14 cellular contexts compared by ENCODE assay signal in the genomic region with DNA sequence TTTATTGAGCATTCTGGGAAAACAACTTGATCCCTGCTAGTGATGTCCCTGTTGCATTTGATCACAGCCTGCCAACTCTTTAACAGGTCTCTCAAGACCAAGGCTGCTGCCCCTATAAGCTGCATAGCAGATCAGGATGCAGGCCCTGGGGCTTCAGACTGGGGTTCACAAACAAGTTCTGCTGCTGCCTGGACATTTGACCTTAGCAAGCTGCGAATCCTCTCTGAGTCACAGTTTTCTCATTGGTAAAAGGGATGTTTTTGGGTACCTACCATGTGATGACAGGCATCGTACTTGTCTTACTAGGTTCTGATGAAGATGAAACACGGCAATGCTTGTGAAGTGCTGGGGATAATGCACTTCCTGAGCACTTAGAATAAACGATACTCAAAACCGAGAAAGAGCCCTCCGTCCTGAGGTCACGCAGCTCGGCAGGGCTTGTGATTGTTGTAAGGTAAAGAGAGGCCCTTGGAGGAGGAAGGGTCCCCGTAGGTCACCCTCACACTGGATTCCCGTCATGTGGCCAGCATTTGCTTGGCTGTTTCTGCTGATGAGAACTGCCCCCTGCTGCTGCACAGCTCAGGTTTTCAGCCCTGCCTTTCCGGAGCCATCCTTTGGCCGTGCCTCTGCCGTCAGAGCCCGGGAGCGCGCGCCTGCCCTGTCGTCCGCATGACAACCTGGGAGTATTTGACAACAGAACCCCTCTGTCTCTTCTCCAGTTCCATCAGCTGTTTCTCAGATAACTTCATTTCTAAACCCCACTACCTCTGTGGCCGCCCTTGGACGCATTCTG. TPM values are rescaled to one million over a fixed set of nuclear protein-coding genes. Genes with fewer than 3 reads are reported as not detected.
A peak's percentile ranks its signal among the peaks of the same experiment; 100 is the strongest.
DNase-seq lines count a peak whose midpoint lies in the region; ATAC-seq, FAIRE-seq and TF ChIP-seq lines count a peak whose summit lies in the region.
"Had no signal": no experiment of that assay in that cellular context is flagged by ENCODE, and none has a peak within 500 bp of the region (broad histone marks: within the 10 kb centered on the region; RNA-seq: fewer than 3 reads in every experiment).

No MANE protein-coding gene starts in this region.

- no peaks in the 10 kb centered on the region for H3K27me3 ChIP-seq in GM23338 (ENCODE audit: insufficient read depth)
- no peaks in the 10 kb centered on the region for H3K27me3 ChIP-seq in keratinocyte (ENCODE audit: control insufficient read depth, extremely low read depth, insufficient read depth, low read length)
- H3K27me3 ChIP-seq in sigmoid colon = no peaks in the 10 kb centered on the region
- no peaks in the 10 kb centered on the region for H3K27me3 ChIP-seq in Karpas-422 (ENCODE audit: low read length)

- no peaks in the 10 kb centered on the region for H3K79me2 ChIP-seq in GM23338 (replicated peaks; ENCODE audit: insufficient read depth)
- H3K79me2 ChIP-seq in keratinocyte (ENCODE audit: control insufficient read depth, insufficient read depth, low read length) = peaks cover 3% of the 10 kb centered on the region
- H3K79me2 ChIP-seq in Karpas-422 (ENCODE audit: low read length) = no peaks in the 10 kb centered on the region

- POLR2A ChIA-PET in T-cell (lab: Charles Lee) = no interaction called here

- no peaks in the 10 kb centered on the region for H3F3A ChIP-seq in GM23338 (replicated peaks; ENCODE audit: low read depth)

- no peak overlapping the region for H3K4me3 ChIP-seq in GM23338
- no peak overlapping the region for H3K4me3 ChIP-seq in keratinocyte (ENCODE audit: control insufficient read depth in 2 of 3, extremely low read depth in 1 of 3, insufficient read depth in 2 of 3, low read depth in 1 of 3, low read length in 3 of 3)
- no peak overlapping the region for H3K4me3 ChIP-seq in sigmoid colon
- H3K4me3 ChIP-seq in Karpas-422 (ENCODE audit: low read length) = no peak overlapping the region

- H3K4me1 ChIP-seq in GM23338 (ENCODE audit: insufficient read depth) = no peaks in the 10 kb centered on the region
- peaks cover 49% of the 10 kb centered on the region for H3K4me1 ChIP-seq in keratinocyte (ENCODE audit: control insufficient read depth, extremely low read depth, insufficient read depth, low read length)
- H3K4me1 ChIP-seq in sigmoid colon = peaks cover 0 to 20% (median 13%) of the 10 kb centered on the region in 4 donors
- H3K4me1 ChIP-seq in Karpas-422 (ENCODE audit: low read length) = no peaks in the 10 kb centered on the region

- no peaks in the 10 kb centered on the region for H3K9me1 ChIP-seq in keratinocyte (ENCODE audit: control insufficient read depth, extremely low read depth, insufficient read depth, low read length)

- no peak overlapping the region for H2AFZ ChIP-seq in GM23338
- H2AFZ ChIP-seq in keratinocyte (ENCODE audit: control insufficient read depth, low read length) = no peak overlapping the region
- no peak overlapping the region for H2AFZ ChIP-seq in Karpas-422 (ENCODE audit: low read length)

- WGBS in sigmoid colon, 2 donors = 71 to 88% methylated on average over 21 of the region's 21 CpGs

- H3K9me2 ChIP-seq in GM23338 (ENCODE audit: insufficient read depth) = no peaks in the 10 kb centered on the region
- no peaks in the 10 kb centered on the region for H3K9me2 ChIP-seq in Karpas-422 (replicated peaks; ENCODE audit: insufficient read depth, low read length)

- no peaks in the 10 kb centered on the region for H3K36me3 Mint-ChIP-seq in GM23338 (ENCODE audit: low read depth)
- peaks cover 5% of the 10 kb centered on the region for H3K36me3 Mint-ChIP-seq in brain
- H3K36me3 Mint-ChIP-seq in T-cell = peaks cover 3% of the 10 kb centered on the region

- DNase-seq in GM23338 (ENCODE audit: low spot score) (no peak), keratinocyte (ENCODE audit: low read depth, low spot score) (no peak), sigmoid colon (no peak), T-cell (no peak), Karpas-422 (no peak)
- DNase-seq in activated CD4-positive, alpha-beta T cell treated with anti-CD3 and anti-CD28 coated beads, Interleukin-2, amount 50 U/mL, for 4 hours = no peak
- DNase-seq: activated T-cell treated with anti-CD3 and anti-CD28 coated beads for 4 hours; effector memory CD8-positive, alpha-beta T cell; hypothalamus; NCI-H1105; NCI-H69; WERI-Rb-1 had no signal

- H3K27ac ChIP-seq in GM23338 (ENCODE audit: low read depth) (no peak overlapping the region), keratinocyte (ENCODE audit: control insufficient read depth, insufficient read depth, low read length) (peak overlapping the region; percentile 86), sigmoid colon (peak overlapping the region in 3 of 4 donors; percentile 10 to 48 (median 17)), Karpas-422 (ENCODE audit: low read length) (no peak overlapping the region)
- H3K27ac ChIP-seq: WERI-Rb-1 had no signal

- intact Hi-C loops in sigmoid colon (cut with DNase I) = no loop called here

- peaks cover 14% of the 10 kb centered on the region for H3K4me1 Mint-ChIP-seq in GM23338
- peaks cover 47% of the 10 kb centered on the region for H3K4me1 Mint-ChIP-seq in brain
- H3K4me1 Mint-ChIP-seq in T-cell = peaks cover 14 to 17% (median 15%) of the 10 kb centered on the region in 3 donors

- no peak for TF ChIP-seq EP300 in sigmoid colon (IDR thresholded peaks at IDR 0.05)

- H3K27me3 Mint-ChIP-seq in GM23338 (ENCODE audit: insufficient read depth, low read depth, poor library complexity) (peaks cover 13% of the 10 kb centered on the region), brain (no peaks in the 10 kb centered on the region), T-cell (peaks cover 15 to 23% of the 10 kb centered on the region in 2 donors)

- dilution Hi-C loops in keratinocyte (cut with MboI; ENCODE audit: extremely low pct_ligation_motif_present, low sequenced_read_pairs) = no loop called here

- H3K9ac ChIP-seq in keratinocyte (ENCODE audit: control insufficient read depth, extremely low read depth, insufficient read depth, low read length) (no peak overlapping the region), Karpas-422 (ENCODE audit: low read length) (no peak overlapping the region)

- H3K9me3 Mint-ChIP-seq in GM23338 (no peaks in the 10 kb centered on the region), brain (no peaks in the 10 kb centered on the region), T-cell (no peaks in the 10 kb centered on the region)
- H3K9me3 Mint-ChIP-seq: effector memory CD8-positive, alpha-beta T cell had no signal

- H3K4me3 Mint-ChIP-seq in GM23338 = no peak overlapping the region
- no peak overlapping the region for H3K4me3 Mint-ChIP-seq in brain
- H3K4me3 Mint-ChIP-seq in T-cell = no peak overlapping the region
- H3K4me3 Mint-ChIP-seq: effector memory CD8-positive, alpha-beta T cell had no signal

- H3K27ac Mint-ChIP-seq in GM23338 (no peak overlapping the region), brain (peak overlapping the region; percentile 38 to 85 (median 51)), T-cell (no peak overlapping the region)
- H3K27ac Mint-ChIP-seq: effector memory CD8-positive, alpha-beta T cell had no signal

- H3K36me3 ChIP-seq in GM23338 (ENCODE audit: insufficient read depth) = no peaks in the 10 kb centered on the region
- peaks cover 0 to 5% of the 10 kb centered on the region in 2 experiments for H3K36me3 ChIP-seq in keratinocyte (ENCODE audit: control insufficient read depth in 2 of 2, extremely low read depth in 1 of 2, insufficient read depth in 2 of 2, low read length in 2 of 2)
- no peaks in the 10 kb centered on the region for H3K36me3 ChIP-seq in sigmoid colon
- no peaks in the 10 kb centered on the region for H3K36me3 ChIP-seq in Karpas-422 (ENCODE audit: insufficient read depth, low read length)

- FAIRE-seq in keratinocyte (lab: Jason Lieb, UNC) = peak; percentile 73

- TF ChIP-seq CTCF in GM23338 (conservative IDR thresholded peaks at IDR 0.05; ENCODE audit: low read depth in 2 of 2) (no peak), brain (conservative IDR thresholded peaks at IDR 0.05) (no peak), keratinocyte (optimal IDR thresholded peaks at IDR 0.05 in 1 of 3, IDR thresholded peaks at IDR 0.05 in 1 of 3, conservative IDR thresholded peaks at IDR 0.05 in 1 of 3; ENCODE audit: extremely low read depth in 1 of 3, insufficient read depth in 2 of 3, low read length in 3 of 3) (no peak), sigmoid colon (IDR thresholded peaks at IDR 0.05) (no peak)

- TF ChIP-seq POLR2A in sigmoid colon (IDR thresholded peaks at IDR 0.05) = no peak

- CTCF ChIA-PET in T-cell (lab: Charles Lee) = no interaction called here

- ATAC-seq in GM23338 (peak; percentile 43), GM21390 (IDR thresholded peaks at IDR 0.05; ENCODE audit: unreplicated experiment) (no peak), T-cell (replicated peaks in 1 of 4) (no peak)
- ATAC-seq: effector memory CD8-positive, alpha-beta T cell had no signal

- H3K9me3 ChIP-seq in keratinocyte (ENCODE audit: control insufficient read depth, low read depth, low read length) (no peaks in the 10 kb centered on the region), sigmoid colon (no peaks in the 10 kb centered on the region), Karpas-422 (ENCODE audit: low read length) (no peaks in the 10 kb centered on the region)

- peaks cover 3% of the 10 kb centered on the region; the same call in 1 of the 2 replicates for H4K20me1 ChIP-seq in GM23338 (replicated peaks; ENCODE audit: insufficient read depth)
- no peaks in the 10 kb centered on the region for H4K20me1 ChIP-seq in keratinocyte (ENCODE audit: control insufficient read depth, extremely low read depth, insufficient read depth, low read length)
- no peaks in the 10 kb centered on the region for H4K20me1 ChIP-seq in Karpas-422 (ENCODE audit: insufficient read depth, low read depth, low read length)

- H3K4me2 ChIP-seq in GM23338 = no peak overlapping the region
- no peak overlapping the region for H3K4me2 ChIP-seq in keratinocyte (ENCODE audit: control insufficient read depth, extremely low read depth, insufficient read depth, low read depth, low read length)
- no peak overlapping the region for H3K4me2 ChIP-seq in Karpas-422 (ENCODE audit: low read depth, low read length, poor library complexity, severe bottlenecking)

RNA-seq across cellular contexts. Expression of gene TSPAN9, which starts 39.1 kb away (rescaled TPM):
- 17.2 and 31.5 TPM in 2 replicates for total RNA-seq in GM23338 (2014; rRNA removed; shearing (Covaris generic))
- polyA plus RNA-seq in GM23338 (2016; fragmentation: Nextera tagmentation; extraction: Ambion mirVana) = 5.1 and 6.0 TPM in 2 replicates
- polyA plus RNA-seq in brain (ENCODE audit: insufficient read depth, low read depth, low replicate concordance) = 9.1 TPM
- 27.5 to 39.5 TPM (median 36.2 TPM) in 3 replicates for polyA plus RNA-seq in keratinocyte
- polyA plus RNA-seq in keratinocyte (2011; ENCODE audit: low read depth) = 8.1 TPM
- polyA plus RNA-seq in keratinocyte (2011; cell fraction: cytosol; rRNA removed) = 16.4 and 18.7 TPM in 2 replicates
- 54.8 and 72.2 TPM in 2 replicates for polyA plus RNA-seq in keratinocyte (2011; cell fraction: nucleus; rRNA removed)
- 9.1 and 32.9 TPM in 2 replicates for polyA plus RNA-seq in keratinocyte (2012; ENCODE audit: low replicate concordance)
- 29.9 to 42.2 TPM (median 33.7 TPM) in 3 replicates for polyA minus RNA-seq in keratinocyte
- 11.1 TPM for polyA minus RNA-seq in keratinocyte (2011; cell fraction: cytosol; rRNA and poly(A)+ RNA removed)
- polyA minus RNA-seq in keratinocyte (2011; cell fraction: nucleus; rRNA and poly(A)+ RNA removed) = 25.3 and 39.2 TPM in 2 replicates
- 10 to 100 TPM; 18.2 to 28.0 (median 21.4) TPM for total RNA-seq in sigmoid colon
- polyA plus RNA-seq in sigmoid colon = 10 to 100 TPM in 1 of 3 donors, 1 to 10 TPM in 1, under 1 TPM in 1; 0.92 to 14.5 (median 2.4) TPM
- total RNA-seq in T-cell = 1 to 10 TPM in 1 of 5 donors, under 1 TPM in 4; 0.56 to 1.1 (median 0.70) TPM
- total RNA-seq in Karpas-422 (2014; rRNA removed; shearing (Covaris generic); ENCODE audit: low replicate concordance) = 0.25 and 2.0 TPM in 2 replicates

Comparison
In these comparisons a context has a peak if more than half of its experiments do, and no peak if none do; other contexts are left out.
1. H3K27ac ChIP-seq: peak in keratinocyte (single experiment) and sigmoid colon (3 of 4); none in GM23338 (single experiment) and Karpas-422 (single experiment).
2. H3K27ac Mint-ChIP-seq: peak in brain (5 of 5); none in GM23338 (single experiment) and T-cell (0 of 2).